ENCODE assay signal across 14 cellular contexts in genomic region chr3:160720123-160720746, GRCh38. TPM values are rescaled to one million over a fixed set of nuclear protein-coding genes. Genes with fewer than 3 reads are reported as not detected.
DNase-seq lines count a peak whose midpoint lies in the region; ATAC-seq, FAIRE-seq and TF ChIP-seq lines count a peak whose summit lies in the region.
"Had no signal": no experiment of that assay in that cellular context is flagged by ENCODE, and none has a peak within 500 bp of the region (broad histone marks: within the 10 kb centered on the region; RNA-seq: fewer than 3 reads in every experiment).

No MANE protein-coding gene starts in this region.

- no peaks in the 10 kb centered on the region for H3K79me2 ChIP-seq in keratinocyte (ENCODE audit: control insufficient read depth, insufficient read depth, low read length)

- dilution Hi-C loops in keratinocyte (cut with MboI; ENCODE audit: extremely low pct_ligation_motif_present, low sequenced_read_pairs), result loop anchor here (25.0 kb wide), 1 partner anchor 217 kb away; no protein-coding TSS in a partner anchor

- FAIRE-seq in keratinocyte (lab: Jason Lieb, UNC), result peak; percentile 53

- H3K27me3 Mint-ChIP-seq in Caco-2 (ENCODE audit: insufficient read depth, unreplicated experiment), result no peaks in the 10 kb centered on the region

- H3K36me3 Mint-ChIP-seq in Caco-2 (ENCODE audit: insufficient read depth, unreplicated experiment), result no peaks in the 10 kb centered on the region
- H3K36me3 Mint-ChIP-seq: naive thymus-derived CD8-positive, alpha-beta T cell had no signal

- no peak overlapping the region for H3K4me2 ChIP-seq in keratinocyte (ENCODE audit: control insufficient read depth, extremely low read depth, insufficient read depth, low read depth, low read length)

- H3K4me1 Mint-ChIP-seq in Caco-2 (ENCODE audit: low read depth, unreplicated experiment), result no peaks in the 10 kb centered on the region
- H3K4me1 Mint-ChIP-seq: naive thymus-derived CD8-positive, alpha-beta T cell had no signal

- H4K20me1 ChIP-seq in keratinocyte (ENCODE audit: control insufficient read depth, extremely low read depth, insufficient read depth, low read length), result no peaks in the 10 kb centered on the region

- peaks cover 9% of the 10 kb centered on the region for H3K4me1 ChIP-seq in keratinocyte (ENCODE audit: control insufficient read depth, extremely low read depth, insufficient read depth, low read length)
- no peaks in the 10 kb centered on the region for H3K4me1 ChIP-seq in Caco-2
- H3K4me1 ChIP-seq in testis, result no peaks in the 10 kb centered on the region
- H3K4me1 ChIP-seq: suprapubic skin had no signal

- no TSS peak for BruUV-seq in Caco-2 (replicated peaks; lab: Mats Ljungman, UMichigan)

- no peak for TF ChIP-seq POLR2A in testis (IDR thresholded peaks at IDR 0.05)

- intact Hi-C loops in Caco-2 (cut with micrococcal nuclease; ENCODE audit: unreplicated experiment) (loop anchor here (1.0 kb wide), 1 partner anchor 143 kb away; no protein-coding TSS in a partner anchor), testis (cut with DNase I; ENCODE audit: low total_unique reads) (no loop called here)

- no peaks in the 10 kb centered on the region for H3K9me3 ChIP-seq in keratinocyte (ENCODE audit: control insufficient read depth, low read depth, low read length)
- H3K9me3 ChIP-seq in Caco-2, result no peaks in the 10 kb centered on the region
- H3K9me3 ChIP-seq in testis, result no peaks in the 10 kb centered on the region
- H3K9me3 ChIP-seq: suprapubic skin had no signal

- peak; percentile 39 for DNase-seq in NAMALWA (ENCODE audit: low spot score)
- no peak for DNase-seq in keratinocyte (ENCODE audit: low read depth, low spot score)
- DNase-seq in Caco-2, result no peak
- DNase-seq in testis, result no peak
- DNase-seq in NCI-H526 treated with DMSO at 0.1 percent for 48 hours (lab: John Stamatoyannopoulos, UW), result no peak
- DNase-seq: activated CD4-positive, alpha-beta T cell treated with anti-CD3 and anti-CD28 coated beads, Interleukin-2, amount 50 U/mL, for 4 hours; amniotic stem cell; MV-4-11; naive thymus-derived CD8-positive, alpha-beta T cell had no signal

- no peak overlapping the region for H3K4me3 Mint-ChIP-seq in Caco-2 (ENCODE audit: unreplicated experiment)
- H3K4me3 Mint-ChIP-seq: naive thymus-derived CD8-positive, alpha-beta T cell had no signal

- POLR2A ChIA-PET in Caco-2 (lab: Charles Lee), result no interaction called here

- no peaks in the 10 kb centered on the region for H3K9me3 Mint-ChIP-seq in Caco-2 (ENCODE audit: unreplicated experiment)
- H3K9me3 Mint-ChIP-seq: naive thymus-derived CD8-positive, alpha-beta T cell had no signal

- H3K4me3 ChIP-seq in keratinocyte (ENCODE audit: control insufficient read depth in 2 of 3, extremely low read depth in 1 of 3, insufficient read depth in 2 of 3, low read depth in 1 of 3, low read length in 3 of 3) (no peak overlapping the region), Caco-2 (ENCODE audit: low read depth, low read length) (no peak overlapping the region), testis (no peak overlapping the region)
- H3K4me3 ChIP-seq: suprapubic skin had no signal

- H3K9me1 ChIP-seq in keratinocyte (ENCODE audit: control insufficient read depth, extremely low read depth, insufficient read depth, low read length), result no peaks in the 10 kb centered on the region

- CTCF ChIA-PET in Caco-2 (lab: Charles Lee), result no interaction called here

- H2AFZ ChIP-seq in keratinocyte (ENCODE audit: control insufficient read depth, low read length), result peak overlapping the region; percentile 94

- 62 to 65% methylated on average over 4 to 5 of the region's 5 CpGs for WGBS in testis, 2 donors

- H3K36me3 ChIP-seq in keratinocyte (ENCODE audit: control insufficient read depth in 2 of 2, extremely low read depth in 1 of 2, insufficient read depth in 2 of 2, low read length in 2 of 2) (no peaks in the 10 kb centered on the region), Caco-2 (ENCODE audit: control insufficient read depth, insufficient read depth, low read length) (no peaks in the 10 kb centered on the region), testis (ENCODE audit: low read depth, missing control alignments) (no peaks in the 10 kb centered on the region)
- H3K36me3 ChIP-seq: suprapubic skin had no signal

- H3K27ac ChIP-seq in keratinocyte (ENCODE audit: control insufficient read depth, insufficient read depth, low read length) (no peak overlapping the region), testis (no peak overlapping the region)
- H3K27ac ChIP-seq: suprapubic skin had no signal

- no peak overlapping the region for H3K27ac Mint-ChIP-seq in Caco-2 (ENCODE audit: unreplicated experiment)
- H3K27ac Mint-ChIP-seq: naive thymus-derived CD8-positive, alpha-beta T cell had no signal

- H3K9ac ChIP-seq in keratinocyte (ENCODE audit: control insufficient read depth, extremely low read depth, insufficient read depth, low read length), result no peak overlapping the region

- peak; percentile 46; the same call in 1 of the 3 replicates for TF ChIP-seq CTCF in GM12872 (IDR thresholded peaks at IDR 0.05; ENCODE audit: insufficient read depth, low read depth, low read length)
- TF ChIP-seq CTCF in keratinocyte (optimal IDR thresholded peaks at IDR 0.05 in 1 of 3, IDR thresholded peaks at IDR 0.05 in 1 of 3, conservative IDR thresholded peaks at IDR 0.05 in 1 of 3; ENCODE audit: extremely low read depth in 1 of 3, insufficient read depth in 2 of 3, low read length in 3 of 3), result peak in 2 of 3 experiments; percentile 28 to 38
- peak in 1 of 2 experiments; percentile 44 for TF ChIP-seq CTCF in Caco-2 (IDR thresholded peaks at IDR 0.05; ENCODE audit: insufficient read depth in 1 of 2, low read depth in 1 of 2, low read length in 1 of 2, severe bottlenecking in 1 of 2, unreplicated experiment in 1 of 2)
- TF ChIP-seq CTCF in testis (IDR thresholded peaks at IDR 0.05), result no peak

- ATAC-seq in GM21619 (IDR thresholded peaks at IDR 0.05; ENCODE audit: unreplicated experiment), result peak; percentile 65
- no peak for ATAC-seq in HG02970 (IDR thresholded peaks at IDR 0.05; ENCODE audit: low FRiP score, unreplicated experiment)
- ATAC-seq: naive thymus-derived CD8-positive, alpha-beta T cell had no signal

- no peaks in the 10 kb centered on the region for H3K27me3 ChIP-seq in keratinocyte (ENCODE audit: control insufficient read depth, extremely low read depth, insufficient read depth, low read length)
- H3K27me3 ChIP-seq in Caco-2 (replicated peaks; ENCODE audit: control insufficient read depth, insufficient read depth, low read length), result no peaks in the 10 kb centered on the region
- H3K27me3 ChIP-seq in testis, result no peaks in the 10 kb centered on the region
- H3K27me3 ChIP-seq: suprapubic skin had no signal

RNA-seq across cellular contexts. Expression of gene PPM1L, which starts 35.8 kb away (rescaled TPM):
- 0.52 to 0.61 TPM (median 0.58 TPM) in 3 replicates for polyA plus RNA-seq in keratinocyte
- polyA plus RNA-seq in keratinocyte (2011; ENCODE audit: low read depth), result 0.56 TPM
- 0.25 and 0.35 TPM in 2 replicates for polyA plus RNA-seq in keratinocyte (2011; cell fraction: cytosol; rRNA removed)
- 1.3 TPM in 2 replicates for polyA plus RNA-seq in keratinocyte (2011; cell fraction: nucleus; rRNA removed)
- polyA plus RNA-seq in keratinocyte (2012; ENCODE audit: low replicate concordance), result 0.44 and 1.0 TPM in 2 replicates
- 0.46 to 1.7 TPM (median 1.6 TPM) in 3 replicates for polyA minus RNA-seq in keratinocyte
- 0.38 TPM for polyA minus RNA-seq in keratinocyte (2011; cell fraction: cytosol; rRNA and poly(A)+ RNA removed)
- polyA minus RNA-seq in keratinocyte (2011; cell fraction: nucleus; rRNA and poly(A)+ RNA removed), result 3.6 and 3.9 TPM in 2 replicates
- total RNA-seq in Caco-2 (2022), result 2.0 and 2.4 TPM in 2 replicates
- total RNA-seq in testis, result 10 to 100 TPM; 19.6 to 27.7 TPM
- polyA plus RNA-seq in testis (ENCODE audit: insufficient read depth, low read depth, low replicate concordance), result 4.4 TPM

RNA-seq across cellular contexts. Expression of gene ARL14, which starts 43.3 kb away (rescaled TPM):
- polyA plus RNA-seq in keratinocyte (0.76 to 2.4 TPM (median 1.6 TPM) in 3 replicates), testis (ENCODE audit: insufficient read depth, low read depth, low replicate concordance) (not detected)
- polyA plus RNA-seq in keratinocyte (2011; ENCODE audit: low read depth), result 0.69 TPM
- polyA plus RNA-seq in keratinocyte (2011; cell fraction: cytosol; rRNA removed), result 0.92 and 1.3 TPM in 2 replicates
- 2.6 and 3.3 TPM in 2 replicates for polyA plus RNA-seq in keratinocyte (2011; cell fraction: nucleus; rRNA removed)
- 0.22 and 1.1 TPM in 2 replicates for polyA plus RNA-seq in keratinocyte (2012; ENCODE audit: low replicate concordance)
- polyA minus RNA-seq in keratinocyte, result 0.16 to 0.70 TPM in 2 of 3 replicates, not detected in the other
- not detected for polyA minus RNA-seq in keratinocyte (2011; cell fraction: cytosol; rRNA and poly(A)+ RNA removed)
- polyA minus RNA-seq in keratinocyte (2011; cell fraction: nucleus; rRNA and poly(A)+ RNA removed), result 0.74 TPM in 1 of 2 replicates, not detected in the other
- total RNA-seq in Caco-2 (2022) (0.81 and 0.84 TPM in 2 replicates), testis (under 1 TPM in 1 of 2 donors, not detected in 1; 0.31 TPM)
- total RNA-seq: G401; naive thymus-derived CD8-positive, alpha-beta T cell; suprapubic skin had no signal
- polyA plus RNA-seq: naive thymus-derived CD8-positive, alpha-beta T cell had no signal

Comparison
In these comparisons a context has a peak if more than half of its experiments do, and no peak if none do; other contexts are left out.
1. CTCF ChIP-seq: peak in GM12872 (single experiment) and keratinocyte (2 of 3); none in testis (0 of 3).